Comparison of ENCODE assay signal across 25 cellular contexts in the genomic region with DNA sequence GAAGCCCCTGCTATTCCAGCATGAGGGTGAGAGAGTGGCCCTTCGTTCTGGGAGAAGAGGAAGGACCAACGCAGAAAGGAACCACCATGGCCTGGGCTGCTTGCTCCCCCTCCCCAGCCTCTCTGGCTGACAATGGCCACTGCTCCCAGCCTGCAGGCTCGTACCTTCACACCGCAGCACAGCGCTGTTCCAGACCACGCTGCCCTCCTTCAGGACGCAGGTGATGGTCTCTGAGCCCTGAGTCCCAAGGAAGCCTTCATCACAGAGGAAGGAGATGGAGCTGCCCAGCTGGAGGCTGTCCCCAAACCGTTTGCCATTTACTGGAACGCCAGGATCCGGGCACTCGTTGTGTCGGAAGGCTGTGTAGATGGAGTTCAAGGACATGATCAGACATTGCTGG.
"Had no signal": no experiment of that assay in that cellular context is flagged by ENCODE, and none has a peak within 500 bp of the region (broad histone marks: within the 10 kb centered on the region; RNA-seq: fewer than 3 reads in every experiment).

No MANE protein-coding gene starts in this region.

- H3K9me3 Mint-ChIP-seq: natural killer cell treated with Interleukin-12 subunit alpha and Interleukin-12 subunit beta and Interleukin-15 and Interleukin-18, amount 100 ng/mL, for 72 hours; nephron progenitor cell; neural crest cell; stimulated activated effector memory CD8-positive, alpha-beta T cell treated with anti-CD3 and anti-CD28 coated beads, Interleukin-12 subunit alpha, Interleukin-12 subunit beta, amount 100 ng/mL, for 72 hours; stimulated activated naive B cell treated with anti-CD40 and anti-IgM and Interleukin-4, amounts not matched to agents 10 μg/mL and 1 μg/mL and 100 μg/mL, for 72 hours; stimulated activated naive CD8-positive, alpha-beta T cell treated with anti-CD3 and anti-CD28 coated beads, Interleukin-15, Interleukin-2, amounts not matched to agents 100 ng/mL and 50 ng/mL, for 24 hours had no signal

- H3K27ac Mint-ChIP-seq: naive thymus-derived CD8-positive, alpha-beta T cell; natural killer cell treated with Interleukin-12 subunit alpha and Interleukin-12 subunit beta and Interleukin-15 and Interleukin-18, amount 100 ng/mL, for 72 hours; nephron progenitor cell; progenitor cell of endocrine pancreas; stimulated activated effector memory CD8-positive, alpha-beta T cell treated with anti-CD3 and anti-CD28 coated beads, Interleukin-12 subunit alpha, Interleukin-12 subunit beta, amount 100 ng/mL, for 72 hours; stimulated activated naive B cell treated with anti-CD40 and anti-IgM and Interleukin-4, amounts not matched to agents 10 μg/mL and 1 μg/mL and 100 μg/mL, for 72 hours; stimulated activated naive CD8-positive, alpha-beta T cell treated with anti-CD3 and anti-CD28 coated beads, Interleukin-15, Interleukin-2, amounts not matched to agents 100 ng/mL and 50 ng/mL, for 24 hours had no signal

- DNase-seq: naive thymus-derived CD8-positive, alpha-beta T cell; nephron progenitor cell; nucleus accumbens; ovary; psoas muscle; right cardiac atrium; right lobe of liver; sigmoid colon; small intestine; stimulated activated CD4-positive, alpha-beta T cell treated with anti-CD3 and anti-CD28 coated beads, Interleukin-15, amount 100 ng/mL, for 24 hours; stimulated activated CD4-positive, alpha-beta T cell treated with anti-CD3 and anti-CD28 coated beads, Interleukin-2, amount 100 ng/mL, for 24 hours; stimulated activated CD4-positive, alpha-beta T cell treated with anti-CD3 and anti-CD28 coated beads, Interleukin-2, amount 100 ng/mL, for 48 hours; stimulated activated CD4-positive, alpha-beta T cell treated with anti-CD3 and anti-CD28 coated beads, Interleukin-4, amount 100 ng/mL, for 24 hours; stimulated activated naive B cell treated with anti-CD40 and anti-IgM and Interleukin-4, amounts not matched to agents 10 μg/mL and 1 μg/mL and 100 μg/mL, for 72 hours; stimulated activated naive CD4-positive, alpha-beta T cell treated with Interleukin-2 at 50 U/mL for 16 hours; stomach; thyroid gland; trophoblast cell; upper lobe of left lung; uterus had no signal

- H3K36me3 Mint-ChIP-seq: naive thymus-derived CD8-positive, alpha-beta T cell; natural killer cell treated with Interleukin-12 subunit alpha and Interleukin-12 subunit beta and Interleukin-15 and Interleukin-18, amount 100 ng/mL, for 72 hours; stimulated activated effector memory CD8-positive, alpha-beta T cell treated with anti-CD3 and anti-CD28 coated beads, Interleukin-12 subunit alpha, Interleukin-12 subunit beta, amount 100 ng/mL, for 72 hours; stimulated activated naive B cell treated with anti-CD40 and anti-IgM and Interleukin-4, amounts not matched to agents 10 μg/mL and 1 μg/mL and 100 μg/mL, for 72 hours had no signal

- H3K4me1 Mint-ChIP-seq: naive thymus-derived CD8-positive, alpha-beta T cell; nephron progenitor cell; neural crest cell; stimulated activated effector memory CD8-positive, alpha-beta T cell treated with anti-CD3 and anti-CD28 coated beads, Interleukin-12 subunit alpha, Interleukin-12 subunit beta, amount 100 ng/mL, for 72 hours; stimulated activated naive B cell treated with anti-CD40 and anti-IgM and Interleukin-4, amounts not matched to agents 10 μg/mL and 1 μg/mL and 100 μg/mL, for 72 hours had no signal

- H3K4me3 Mint-ChIP-seq: naive thymus-derived CD8-positive, alpha-beta T cell; natural killer cell treated with Interleukin-12 subunit alpha and Interleukin-12 subunit beta and Interleukin-15 and Interleukin-18, amount 100 ng/mL, for 72 hours; nephron progenitor cell; neural crest cell; stimulated activated effector memory CD8-positive, alpha-beta T cell treated with anti-CD3 and anti-CD28 coated beads, Interleukin-12 subunit alpha, Interleukin-12 subunit beta, amount 100 ng/mL, for 72 hours; stimulated activated naive B cell treated with anti-CD40 and anti-IgM and Interleukin-4, amounts not matched to agents 10 μg/mL and 1 μg/mL and 100 μg/mL, for 72 hours; stimulated activated naive CD8-positive, alpha-beta T cell treated with anti-CD3 and anti-CD28 coated beads, Interleukin-15, Interleukin-2, amounts not matched to agents 100 ng/mL and 50 ng/mL, for 24 hours had no signal

- ATAC-seq: naive thymus-derived CD8-positive, alpha-beta T cell; psoas muscle; right cardiac atrium; right lobe of liver; stimulated activated effector memory CD8-positive, alpha-beta T cell treated with anti-CD3 and anti-CD28 coated beads, Interleukin-12 subunit alpha, Interleukin-12 subunit beta, amount 100 ng/mL, for 72 hours; stimulated activated naive B cell treated with anti-CD40 and anti-IgM and Interleukin-4, amounts not matched to agents 10 μg/mL and 1 μg/mL and 100 μg/mL, for 72 hours had no signal
